1 cellular context compared by ENCODE assay signal in the genomic region with DNA sequence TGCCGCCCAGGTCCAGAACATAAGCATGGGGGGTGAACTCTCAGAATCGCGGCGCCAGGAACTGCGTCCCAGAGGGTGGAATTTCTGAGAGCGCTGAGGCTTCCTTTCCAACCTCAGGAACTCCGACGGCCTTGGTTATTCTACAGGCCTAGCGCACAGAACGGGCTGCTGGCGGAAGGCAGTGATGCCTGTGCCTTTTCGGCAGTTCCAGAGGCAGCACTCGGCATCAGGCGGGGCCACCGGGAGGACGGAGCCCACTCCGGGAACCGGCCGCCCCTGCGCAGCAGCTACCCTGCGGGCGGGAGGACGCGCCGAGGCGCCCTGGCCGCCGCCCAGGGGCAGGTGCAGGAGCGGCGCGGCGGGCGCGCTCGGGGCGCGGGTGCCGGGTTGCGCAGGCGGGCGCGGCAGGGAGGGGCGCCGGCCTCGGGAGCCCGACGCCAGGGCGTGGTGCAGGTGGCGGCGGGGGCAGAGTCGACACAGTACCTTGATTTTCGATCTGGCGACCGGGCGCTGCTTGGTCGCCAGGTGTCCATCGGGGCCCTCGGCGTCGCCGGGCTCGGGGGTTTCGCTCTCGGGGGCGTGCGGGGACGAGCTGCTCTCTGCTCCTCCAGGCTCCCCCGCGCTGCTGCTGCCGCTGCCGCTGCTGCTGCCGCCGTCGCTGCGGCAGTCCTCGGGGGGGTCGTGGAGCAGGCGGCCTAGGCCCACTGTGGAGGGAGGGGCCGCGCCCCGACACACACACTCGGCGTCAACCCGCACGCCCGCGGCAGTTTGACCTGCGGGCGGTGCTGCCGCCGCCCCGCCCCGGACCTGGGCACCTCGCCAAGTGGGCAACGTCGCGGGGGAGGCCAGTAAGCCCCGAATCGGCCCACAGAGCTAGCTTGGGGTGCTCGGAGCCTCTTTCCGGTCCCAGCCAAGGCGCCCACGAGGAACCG.
TF ChIP-seq lines count a peak whose summit lies in the region.

No MANE protein-coding gene starts in this region.

TF ChIP-seq in HepG2, 621 proteins besides CTCF, POLR2A, EP300 and RAD21 (continued from another document):
- TF ChIP-seq ZNF687 (CRISPR knock-in tag; IDR thresholded peaks at IDR 0.05) (peak; percentile 38), ZNF44 (CRISPR knock-in tag; IDR thresholded peaks at IDR 0.05) (no peak), FOXO4 (CRISPR knock-in tag; conservative IDR thresholded peaks at IDR 0.05) (0 out of 2 replicates have a peak, but pooled peaks have one; percentile 45), ZNF777 (CRISPR knock-in tag; IDR thresholded peaks at IDR 0.05) (peak; percentile 85), UBTF (CRISPR knock-in tag; IDR thresholded peaks at IDR 0.05) (0 out of 2 replicates have a peak, but pooled peaks have one; percentile 17), ZNF850 (CRISPR knock-in tag; conservative IDR thresholded peaks at IDR 0.05) (no peak), AKAP8 (CRISPR knock-in tag; IDR thresholded peaks at IDR 0.05) (peak; percentile 17; the same call in 1 of the 2 replicates), KDM6A (CRISPR knock-in tag; IDR thresholded peaks at IDR 0.05; ENCODE audit: low read depth) (no peak), ZSCAN20 (CRISPR knock-in tag; IDR thresholded peaks at IDR 0.05; ENCODE audit: borderline replicate concordance) (0 out of 2 replicates have a peak, but pooled peaks have one; percentile 13), SP5 (CRISPR knock-in tag; IDR thresholded peaks at IDR 0.05; ENCODE audit: borderline replicate concordance, low read depth) (no peak), SPEN (CRISPR knock-in tag; IDR thresholded peaks at IDR 0.05; ENCODE audit: low read depth) (0 out of 2 replicates have a peak, but pooled peaks have one; percentile 18), CBX1 (IDR thresholded peaks at IDR 0.05; ENCODE audit: low read depth) (no peak), ZNF746 (CRISPR knock-in tag; IDR thresholded peaks at IDR 0.05) (no peak), POLR2AphosphoS2 (IDR thresholded peaks at IDR 0.05; ENCODE audit: low read depth, low read length) (no peak), REXO4 (CRISPR knock-in tag; IDR thresholded peaks at IDR 0.05; ENCODE audit: borderline replicate concordance) (no peak), ZNF263 (CRISPR knock-in tag; IDR thresholded peaks at IDR 0.05) (peak; percentile 65), ZNF724P (CRISPR knock-in tag; IDR thresholded peaks at IDR 0.05; ENCODE audit: borderline replicate concordance) (peak; percentile 22; the same call in 1 of the 2 replicates), HNRNPUL1 (IDR thresholded peaks at IDR 0.05; ENCODE audit: low read depth, low read length) (no peak)
- TF ChIP-seq, protein P1, sequence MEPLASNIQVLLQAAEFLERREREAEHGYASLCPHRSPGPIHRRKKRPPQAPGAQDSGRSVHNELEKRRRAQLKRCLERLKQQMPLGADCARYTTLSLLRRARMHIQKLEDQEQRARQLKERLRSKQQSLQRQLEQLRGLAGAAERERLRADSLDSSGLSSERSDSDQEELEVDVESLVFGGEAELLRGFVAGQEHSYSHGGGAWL (CRISPR knock-in tag; IDR thresholded peaks at IDR 0.05), result peak; percentile 38; the same call in 1 of the 2 replicates
- TF ChIP-seq, protein P2, sequence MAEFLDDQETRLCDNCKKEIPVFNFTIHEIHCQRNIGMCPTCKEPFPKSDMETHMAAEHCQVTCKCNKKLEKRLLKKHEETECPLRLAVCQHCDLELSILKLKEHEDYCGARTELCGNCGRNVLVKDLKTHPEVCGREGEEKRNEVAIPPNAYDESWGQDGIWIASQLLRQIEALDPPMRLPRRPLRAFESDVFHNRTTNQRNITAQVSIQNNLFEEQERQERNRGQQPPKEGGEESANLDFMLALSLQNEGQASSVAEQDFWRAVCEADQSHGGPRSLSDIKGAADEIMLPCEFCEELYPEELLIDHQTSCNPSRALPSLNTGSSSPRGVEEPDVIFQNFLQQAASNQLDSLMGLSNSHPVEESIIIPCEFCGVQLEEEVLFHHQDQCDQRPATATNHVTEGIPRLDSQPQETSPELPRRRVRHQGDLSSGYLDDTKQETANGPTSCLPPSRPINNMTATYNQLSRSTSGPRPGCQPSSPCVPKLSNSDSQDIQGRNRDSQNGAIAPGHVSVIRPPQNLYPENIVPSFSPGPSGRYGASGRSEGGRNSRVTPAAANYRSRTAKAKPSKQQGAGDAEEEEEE (CRISPR knock-in tag; IDR thresholded peaks at IDR 0.05; ENCODE audit: borderline replicate concordance), result no peak
